1 cellular context compared by ENCODE assay signal in genomic region chrX:11461181-11462001, GRCh38.
A peak's percentile ranks its signal among the peaks of the same experiment; 100 is the strongest.
TF ChIP-seq lines count a peak whose summit lies in the region.

No MANE protein-coding gene starts in this region.

TF ChIP-seq in K562, 482 proteins besides CTCF, POLR2A, EP300 and RAD21 (continued from another document and continues in another):
- TF ChIP-seq PATZ1 (CRISPR knock-in tag; IDR thresholded peaks at IDR 0.05; ENCODE audit: borderline replicate concordance) (no peak), ZFP30 (CRISPR knock-in tag; IDR thresholded peaks at IDR 0.05; ENCODE audit: borderline replicate concordance) (no peak), ZNF699 (CRISPR knock-in tag; IDR thresholded peaks at IDR 0.05; ENCODE audit: insufficient replicate concordance) (no peak), NFE2 (IDR thresholded peaks at IDR 0.05; ENCODE audit: low read depth) (peak; percentile 84), ZNF324 (CRISPR knock-in tag; IDR thresholded peaks at IDR 0.05) (no peak), ARID4B (CRISPR knock-in tag; IDR thresholded peaks at IDR 0.05) (no peak), IFI16 (CRISPR knock-in tag; IDR thresholded peaks at IDR 0.05) (no peak), SNIP1 (IDR thresholded peaks at IDR 0.05; ENCODE audit: low read depth) (no peak), ZNF133 (CRISPR knock-in tag; IDR thresholded peaks at IDR 0.05) (no peak), KLF16 (IDR thresholded peaks at IDR 0.05) (peak; percentile 93), SMAD2 (IDR thresholded peaks at IDR 0.05; ENCODE audit: low read depth, low read length) (no peak), YBX1 (IDR thresholded peaks at IDR 0.05) (no peak), MECOM (CRISPR knock-in tag; IDR thresholded peaks at IDR 0.05) (peak; percentile 92), RAD51 (IDR thresholded peaks at IDR 0.05; ENCODE audit: borderline replicate concordance, low read depth) (no peak), ZNF507 (tag; conservative IDR thresholded peaks at IDR 0.05) (no peak), XRCC5 (IDR thresholded peaks at IDR 0.05; ENCODE audit: low read depth, low read length) (no peak), USF1 (CRISPR knock-in tag; IDR thresholded peaks at IDR 0.05) (no peak), SFPQ (IDR thresholded peaks at IDR 0.05; ENCODE audit: low read depth, low read length) (no peak), GTF2A2 (tag; IDR thresholded peaks at IDR 0.05) (no peak), RHOXF2B (CRISPR knock-in tag; conservative IDR thresholded peaks at IDR 0.05) (no peak), ZNF311 (CRISPR knock-in tag; IDR thresholded peaks at IDR 0.05) (no peak), MNT (conservative IDR thresholded peaks at IDR 0.05) (0 out of 4 replicates have a peak, but pooled peaks of 1 of the 2 experiments have one; percentile 39), ZNF511 (CRISPR knock-in tag; IDR thresholded peaks at IDR 0.05) (no peak), ZBTB12 (CRISPR knock-in tag; IDR thresholded peaks at IDR 0.05) (no peak), SRSF3 (IDR thresholded peaks at IDR 0.05; ENCODE audit: insufficient read depth, low read length) (no peak), ZKSCAN3 (CRISPR knock-in tag; IDR thresholded peaks at IDR 0.05) (no peak), NEUROD1 (IDR thresholded peaks at IDR 0.05; ENCODE audit: borderline replicate concordance, low read depth, low read length, partially characterized antibody) (peak; percentile 17), CBX2 (IDR thresholded peaks at IDR 0.05; ENCODE audit: insufficient read depth, low read length, poor library complexity, severe bottlenecking) (no peak), POLR3G (IDR thresholded peaks at IDR 0.05; ENCODE audit: extremely low read depth, insufficient read length, insufficient replicate concordance) (no peak), ATF3 (IDR thresholded peaks at IDR 0.05) (peak; percentile 71), ATF3 (CRISPR knock-in tag; conservative IDR thresholded peaks at IDR 0.05) (no peak), CTCFL (IDR thresholded peaks at IDR 0.05; ENCODE audit: borderline replicate concordance, insufficient read depth, low read depth, low read length, poor library complexity, severe bottlenecking) (no peak), FUS (optimal IDR thresholded peaks at IDR 0.05; ENCODE audit: low read depth, low read length) (no peak), ID3 (CRISPR knock-in tag; IDR thresholded peaks at IDR 0.05) (no peak), ID3 (tag; IDR thresholded peaks at IDR 0.05) (no peak), MTA2 (IDR thresholded peaks at IDR 0.05; ENCODE audit: low read depth) (peak; percentile 90), PRPF4 (IDR thresholded peaks at IDR 0.05; ENCODE audit: insufficient read depth, low read depth, low read length, poor library complexity, severe bottlenecking) (no peak), ETV5 (CRISPR knock-in tag; IDR thresholded peaks at IDR 0.05; ENCODE audit: low read depth) (peak; percentile 79), CBX1 (IDR thresholded peaks at IDR 0.05; ENCODE audit: low read depth) (no peak), KLF6 (CRISPR knock-in tag; IDR thresholded peaks at IDR 0.05; ENCODE audit: borderline replicate concordance) (no peak), THRA (IDR thresholded peaks at IDR 0.05) (no peak), ATF2 (CRISPR knock-in tag; IDR thresholded peaks at IDR 0.05) (no peak), SMARCC2 (IDR thresholded peaks at IDR 0.05; ENCODE audit: low read depth) (peak; percentile 89), HDAC1 (IDR thresholded peaks at IDR 0.05) (peak in 1 of 2 experiments; percentile 83; a peak in 2 of 4 replicates), ZNF644 (tag; IDR thresholded peaks at IDR 0.05; ENCODE audit: low read depth) (peak; percentile 34; the same call in 1 of the 2 replicates), CXXC5 (CRISPR knock-in tag; IDR thresholded peaks at IDR 0.05) (peak; percentile 53), RBM17 (IDR thresholded peaks at IDR 0.05; ENCODE audit: borderline replicate concordance, low read depth, low read length) (no peak)
